ENCODE assay signal across 8 cellular contexts in the genomic region with DNA sequence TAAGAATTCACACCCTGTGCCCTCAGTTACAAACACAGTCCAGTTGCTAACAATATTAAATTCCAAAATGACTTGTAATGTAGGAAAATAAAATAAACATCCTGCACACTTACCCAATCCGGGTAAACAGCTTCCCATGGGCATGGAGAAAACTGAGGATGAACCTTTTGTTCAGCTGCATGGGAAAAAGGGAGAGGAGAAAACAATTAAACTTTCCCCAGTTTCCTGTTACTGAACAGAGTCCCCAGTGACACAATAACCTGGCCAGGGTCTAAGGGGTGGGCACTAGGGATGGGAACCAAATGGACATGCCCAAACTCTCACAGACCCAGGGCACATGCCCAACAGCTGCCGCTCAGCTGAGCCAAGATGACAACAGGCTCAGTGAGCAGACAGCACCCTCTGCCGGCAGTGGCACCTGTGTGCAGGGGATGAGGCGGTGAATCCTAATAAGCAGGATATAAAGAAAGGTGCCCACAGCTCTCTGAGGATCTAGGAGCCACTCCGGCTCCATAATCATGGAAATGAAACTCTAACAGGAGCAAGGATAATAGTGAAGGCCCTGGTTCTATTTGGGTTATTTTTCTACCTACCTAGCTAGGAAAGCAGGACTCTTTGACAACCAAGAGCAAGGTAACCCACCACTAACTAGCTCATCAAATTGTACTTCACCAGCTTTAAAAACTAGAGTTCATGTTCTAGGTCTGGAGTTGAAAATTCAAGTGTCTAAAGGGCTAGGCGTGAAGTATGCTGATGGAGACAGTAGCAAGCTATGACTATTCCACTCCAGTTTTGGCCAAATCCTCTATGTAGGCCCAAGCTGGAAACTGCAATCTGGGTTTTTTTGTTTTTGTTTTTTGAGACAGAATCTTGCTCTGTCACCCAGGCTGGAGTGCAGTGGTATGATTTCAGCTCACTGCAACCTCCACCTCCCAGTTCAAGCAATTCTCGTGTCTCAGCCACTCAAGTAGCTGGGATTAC. TPM values are rescaled to one million over a fixed set of nuclear protein-coding genes. Genes with fewer than 3 reads are reported as not detected.
DNase-seq lines count a peak whose midpoint lies in the region; ATAC-seq and TF ChIP-seq lines count a peak whose summit lies in the region.

No MANE protein-coding gene starts in this region.

- H3K4me3 Mint-ChIP-seq in T-helper 17 cell: no peak overlapping the region

- H3K36me3 ChIP-seq in adipocyte (ENCODE audit: control insufficient read depth, insufficient read depth, low read length, severe bottlenecking): no peaks in the 10 kb centered on the region
- peaks cover 0 to 41% (median 18%) of the 10 kb centered on the region in 9 donors for H3K36me3 ChIP-seq in heart right ventricle
- no peaks in the 10 kb centered on the region for H3K36me3 ChIP-seq in urinary bladder (ENCODE audit: insufficient read depth)

- H3K9me3 ChIP-seq in T-helper 17 cell (ENCODE audit: control insufficient read depth, low read length, poor library complexity, severe bottlenecking) (no peaks in the 10 kb centered on the region), adipocyte (ENCODE audit: control insufficient read depth, low read length) (no peaks in the 10 kb centered on the region), heart right ventricle (no peaks in the 10 kb centered on the region)

- 29 to 33% methylated on average over 7 of the region's 7 CpGs for WGBS in heart right ventricle, 2 donors
- 26% methylated on average over 7 of the region's 7 CpGs for WGBS in urinary bladder

- no peaks in the 10 kb centered on the region for H3K27me3 ChIP-seq in adipocyte (replicated peaks; ENCODE audit: control insufficient read depth, insufficient read depth, low read length)
- no peaks in the 10 kb centered on the region for H3K27me3 ChIP-seq in heart right ventricle

- H3K27ac ChIP-seq in heart right ventricle: peak overlapping the region in 9 of 10 donors; percentile 20 to 76 (median 61)
- peak overlapping the region; percentile 11 for H3K27ac ChIP-seq in urinary bladder (ENCODE audit: low read depth)

- H3K27ac Mint-ChIP-seq in T-helper 17 cell: no peak overlapping the region

- peaks cover 10% of the 10 kb centered on the region for H3K36me3 Mint-ChIP-seq in T-helper 17 cell (ENCODE audit: low read depth)

- no peaks in the 10 kb centered on the region for H3K27me3 Mint-ChIP-seq in T-helper 17 cell

- peak overlapping the region; percentile 48 for H3K4me3 ChIP-seq in adipocyte (ENCODE audit: low read length)
- H3K4me3 ChIP-seq in heart right ventricle: no peak overlapping the region
- H3K4me3 ChIP-seq in urinary bladder (ENCODE audit: low read depth, low read length): no peak overlapping the region

- DNase-seq in NK-92 treated with Interleukin-12 subunit alpha and Interleukin-12 subunit beta, amount 100 ng/mL, for 24 hours (lab: John Stamatoyannopoulos, UW): peak; percentile 57
- DNase-seq in NK-92 (lab: John Stamatoyannopoulos, UW; ENCODE audit: unreplicated experiment): no peak
- peak; percentile 45 for DNase-seq in NCI-H1105 (lab: John Stamatoyannopoulos, UW)
- peak; percentile 59 to 81 (median 65) for DNase-seq in T-helper 17 cell
- peak; percentile 96 for DNase-seq in adipocyte (ENCODE audit: low read depth)
- DNase-seq in heart right ventricle: peak; percentile 86 to 89
- DNase-seq in putamen (ENCODE audit: low spot score): peak; percentile 66

- H3K9ac ChIP-seq in adipocyte (ENCODE audit: low read length): peak overlapping the region; percentile 80

- TF ChIP-seq CTCF in heart right ventricle (IDR thresholded peaks at IDR 0.05): peak; percentile 97 to 99 (median 99)

- ATAC-seq in T-helper 17 cell: peak; percentile 99
- peak; percentile 87 to 94 (median 92) for ATAC-seq in heart right ventricle

- peaks cover 46% of the 10 kb centered on the region for H3K4me1 ChIP-seq in adipocyte (ENCODE audit: control insufficient read depth, insufficient read depth, low read length)
- H3K4me1 ChIP-seq in heart right ventricle: peaks cover 0 to 41% (median 14%) of the 10 kb centered on the region in 9 donors
- no peaks in the 10 kb centered on the region for H3K4me1 ChIP-seq in urinary bladder (ENCODE audit: insufficient read depth)

- intact Hi-C loops in heart right ventricle (cut with DNase I): loop anchor here (1.0 to 10.0 kb wide), 9 partner anchors 37 to 192 kb away; a partner anchor contains a TSS

- peaks cover 11% of the 10 kb centered on the region for H3K4me1 Mint-ChIP-seq in T-helper 17 cell

RNA-seq across cellular contexts. Expression of a gene that starts 58.8 kb away (rescaled TPM):
- total RNA-seq in T-helper 17 cell (10 to 100 TPM; 48.3 to 51.6 TPM), heart right ventricle (10 to 100 TPM; 13.6 to 28.1 (median 20.9) TPM), urinary bladder (29.3 TPM)
- polyA plus RNA-seq in heart right ventricle (10 to 100 TPM; 16.8 to 19.3 TPM), urinary bladder (37.5 TPM)

RNA-seq across cellular contexts. Expression of a gene that starts 58.9 kb away (rescaled TPM):
- total RNA-seq in T-helper 17 cell (1 to 10 TPM; 3.4 to 3.9 TPM), heart right ventricle (10 to 100 TPM in 5 of 10 donors, 1 to 10 TPM in 5; 5.3 to 16.0 (median 9.8) TPM), urinary bladder (20.4 TPM)
- polyA plus RNA-seq in heart right ventricle (1 to 10 TPM; 2.9 to 4.4 TPM), urinary bladder (13.7 TPM)
